18 cellular contexts compared by ENCODE assay signal in genomic region chr7:68122806-68123205, GRCh38.
DNase-seq lines count a peak whose midpoint lies in the region; ATAC-seq and TF ChIP-seq lines count a peak whose summit lies in the region.
"Had no signal": no experiment of that assay in that cellular context is flagged by ENCODE, and none has a peak within 500 bp of the region (broad histone marks: within the 10 kb centered on the region; RNA-seq: fewer than 3 reads in every experiment).

No MANE protein-coding gene starts in this region.

- no peaks in the 10 kb centered on the region for H3K9me2 ChIP-seq in MM.1S (replicated peaks; ENCODE audit: insufficient read depth, low read length)
- H3K9me2 ChIP-seq in OCI-LY7 (ENCODE audit: insufficient read depth, low read length): no peaks in the 10 kb centered on the region

- H3K4me1 ChIP-seq in MM.1S (ENCODE audit: low read length): peaks cover 35% of the 10 kb centered on the region
- H3K4me1 ChIP-seq in OCI-LY7 (ENCODE audit: insufficient read depth, low read length, poor library complexity, severe bottlenecking): no peaks in the 10 kb centered on the region
- H3K4me1 ChIP-seq: BE2C, BLaER1, Caco-2 had no signal

- peaks cover 2% of the 10 kb centered on the region for H3K36me3 Mint-ChIP-seq in activated CD8-positive, alpha-beta T cell treated with anti-CD3 and anti-CD28 coated beads for 36 hours (ENCODE audit: low read depth)
- H3K36me3 Mint-ChIP-seq: CD14-positive monocyte; CD4-positive, CD25-positive, alpha-beta regulatory T cell had no signal

- TF ChIP-seq CTCF in MM.1S (IDR thresholded peaks at IDR 0.05; ENCODE audit: low read length): peak; percentile 34
- TF ChIP-seq CTCF in activated CD8-positive, alpha-beta T cell treated with anti-CD3 and anti-CD28 coated beads for 36 hours (IDR thresholded peaks at IDR 0.05): no peak
- TF ChIP-seq CTCF in OCI-LY7 (conservative IDR thresholded peaks at IDR 0.05; ENCODE audit: low read length): no peak

- H3K4me2 ChIP-seq in MM.1S (ENCODE audit: low read depth, low read length) (peak overlapping the region; percentile 38), OCI-LY7 (ENCODE audit: low read length) (no peak overlapping the region)
- H3K4me2 ChIP-seq: BLaER1 had no signal

- H3K27ac ChIP-seq in MM.1S (ENCODE audit: low read length) (peak overlapping the region; percentile 69), OCI-LY7 (ENCODE audit: low read depth, low read length, poor library complexity, severe bottlenecking) (no peak overlapping the region)
- H3K27ac ChIP-seq: BLaER1 had no signal

- no peak overlapping the region for H3K27ac Mint-ChIP-seq in activated CD8-positive, alpha-beta T cell treated with anti-CD3 and anti-CD28 coated beads for 36 hours
- H3K27ac Mint-ChIP-seq: CD14-positive monocyte; CD4-positive, alpha-beta memory T cell; CD4-positive, CD25-positive, alpha-beta regulatory T cell had no signal

- no peak overlapping the region for H3K4me3 ChIP-seq in MM.1S (ENCODE audit: low read length)
- no peak overlapping the region for H3K4me3 ChIP-seq in OCI-LY7 (ENCODE audit: low read depth, low read length, poor library complexity, severe bottlenecking)
- H3K4me3 ChIP-seq: BLaER1 had no signal

- peak overlapping the region; percentile 30 for H3K9ac ChIP-seq in MM.1S (ENCODE audit: low read length)
- H3K9ac ChIP-seq: BLaER1 had no signal

- CTCF ChIA-PET in activated CD8-positive, alpha-beta T cell treated with anti-CD3 and anti-CD28 coated beads for 36 hours (lab: Charles Lee): no interaction called here
- CTCF ChIA-PET in OCI-LY7 (lab: Charles Lee; ENCODE audit: unreplicated experiment): no interaction called here

- intact Hi-C loops in activated CD8-positive, alpha-beta T cell treated with anti-CD3 and anti-CD28 coated beads for 36 hours (cut with micrococcal nuclease): no loop called here
- intact Hi-C loops in OCI-LY7 (cut with micrococcal nuclease; ENCODE audit: unreplicated experiment): no loop called here

- POLR2A ChIA-PET in activated CD8-positive, alpha-beta T cell treated with anti-CD3 and anti-CD28 coated beads for 36 hours (lab: Charles Lee): no interaction called here
- POLR2A ChIA-PET in OCI-LY7 (lab: Charles Lee): no interaction called here

- ATAC-seq in activated CD8-positive, alpha-beta T cell treated with anti-CD3 and anti-CD28 coated beads for 36 hours: no peak

- H3K79me2 ChIP-seq in MM.1S (ENCODE audit: low read length): no peaks in the 10 kb centered on the region
- no peaks in the 10 kb centered on the region for H3K79me2 ChIP-seq in OCI-LY7 (ENCODE audit: insufficient read depth, low read depth, low read length)

- no peaks in the 10 kb centered on the region for H3K4me1 Mint-ChIP-seq in activated CD8-positive, alpha-beta T cell treated with anti-CD3 and anti-CD28 coated beads for 36 hours (ENCODE audit: low read depth)
- H3K4me1 Mint-ChIP-seq: CD14-positive monocyte; CD4-positive, alpha-beta memory T cell; CD4-positive, CD25-positive, alpha-beta regulatory T cell had no signal

- H2AFZ ChIP-seq in MM.1S (ENCODE audit: low read length) (peak overlapping the region; percentile 48), OCI-LY7 (ENCODE audit: low read length) (no peak overlapping the region)

- peak; percentile 64 for DNase-seq in MM.1S
- peak; percentile 38 for DNase-seq in NCI-H2171 (lab: John Stamatoyannopoulos, UW)
- peak; percentile 90 for DNase-seq in RPMI8226
- DNase-seq in NCI-H1436 treated with DMSO at 0.1 percent for 48 hours (lab: John Stamatoyannopoulos, UW): no peak
- DNase-seq in activated CD8-positive, alpha-beta T cell treated with anti-CD3 and anti-CD28 coated beads for 36 hours: no peak
- no peak for DNase-seq in OCI-LY7 (ENCODE audit: low spot score)
- DNase-seq: 8988T; ACHN; BE2C; C1 segment of cervical spinal cord; Caco-2; Calu3; CD4-positive, alpha-beta memory T cell; CD4-positive, CD25-positive, alpha-beta regulatory T cell; DMS79 treated with DMSO at 0.1 percent for 48 hours; GF-D8 had no signal

- no peaks in the 10 kb centered on the region for H3K27me3 ChIP-seq in MM.1S (replicated peaks; ENCODE audit: insufficient read depth, low read length)
- H3K27me3 ChIP-seq: BE2C, BLaER1 had no signal

- H3F3A ChIP-seq in MM.1S (ENCODE audit: insufficient read depth, low read length): peaks cover 7% of the 10 kb centered on the region; the same call in 1 of the 2 replicates

- peaks cover 30% of the 10 kb centered on the region for H3K9me3 Mint-ChIP-seq in activated CD8-positive, alpha-beta T cell treated with anti-CD3 and anti-CD28 coated beads for 36 hours

- no peak overlapping the region for H3K4me3 Mint-ChIP-seq in activated CD8-positive, alpha-beta T cell treated with anti-CD3 and anti-CD28 coated beads for 36 hours
- H3K4me3 Mint-ChIP-seq: CD14-positive monocyte; CD4-positive, alpha-beta memory T cell; CD4-positive, CD25-positive, alpha-beta regulatory T cell had no signal

- H3K36me3 ChIP-seq in MM.1S (replicated peaks; ENCODE audit: insufficient read depth, low read length): no peaks in the 10 kb centered on the region
- no peaks in the 10 kb centered on the region for H3K36me3 ChIP-seq in OCI-LY7 (ENCODE audit: insufficient read depth, low read length)
- H3K36me3 ChIP-seq: BE2C, BLaER1 had no signal

- BruUV-seq in OCI-LY7 (replicated peaks; lab: Mats Ljungman, UMichigan): no TSS peak

- H3K9me3 ChIP-seq in MM.1S (replicated peaks; ENCODE audit: insufficient read depth, low read length) (0 out of 2 replicates have a peak, but pooled peaks cover 4% of the 10 kb centered on the region), OCI-LY7 (ENCODE audit: low read length) (no peaks in the 10 kb centered on the region)
- H3K9me3 ChIP-seq: BE2C had no signal

- no peaks in the 10 kb centered on the region for H3K27me3 Mint-ChIP-seq in activated CD8-positive, alpha-beta T cell treated with anti-CD3 and anti-CD28 coated beads for 36 hours
- H3K27me3 Mint-ChIP-seq: CD4-positive, CD25-positive, alpha-beta regulatory T cell had no signal

- no peaks in the 10 kb centered on the region for H4K20me1 ChIP-seq in MM.1S (ENCODE audit: insufficient read depth, low read length)
- H4K20me1 ChIP-seq in OCI-LY7 (ENCODE audit: insufficient read depth, low read length): no peaks in the 10 kb centered on the region
- H4K20me1 ChIP-seq: BLaER1 had no signal

Comparison
In these comparisons a context has a peak if more than half of its experiments do, and no peak if none do; other contexts are left out.
1. DNase-seq: peak in MM.1S (single experiment), NCI-H2171 (single experiment) and RPMI8226 (single experiment); none in NCI-H1436 treated with DMSO at 0.1 percent for 48 hours (single experiment), activated CD8-positive, alpha-beta T cell treated with anti-CD3 and anti-CD28 coated beads for 36 hours (single experiment) and OCI-LY7 (single experiment).